27 cellular contexts compared by ENCODE assay signal in the genomic region with DNA sequence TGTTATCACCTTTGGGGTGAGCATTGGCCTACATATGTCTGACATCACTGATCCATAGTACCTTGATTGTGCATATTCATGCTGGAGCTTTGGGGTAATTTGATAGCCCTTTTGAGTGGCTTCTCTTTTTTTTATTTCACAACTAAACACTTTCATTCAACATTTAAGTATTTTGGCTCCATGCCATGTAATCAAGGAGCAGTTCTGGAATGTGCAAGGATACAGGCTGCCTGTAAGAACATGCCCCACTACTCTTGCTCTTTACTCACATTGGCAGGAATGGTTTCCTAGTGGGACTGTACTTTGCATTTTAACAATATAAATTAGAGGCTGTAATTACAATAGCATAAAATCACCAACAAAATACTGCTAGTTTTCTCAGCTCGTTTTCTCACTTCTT.
DNase-seq lines count a peak whose midpoint lies in the region; ATAC-seq and TF ChIP-seq lines count a peak whose summit lies in the region.
"Had no signal": no experiment of that assay in that cellular context is flagged by ENCODE, and none has a peak within 500 bp of the region (broad histone marks: within the 10 kb centered on the region; RNA-seq: fewer than 3 reads in every experiment).

No MANE protein-coding gene starts in this region.

- DNase-seq in DMS153 treated with DMSO at 0.1 percent for 48 hours (lab: John Stamatoyannopoulos, UW; ENCODE audit: unreplicated experiment) (peak; percentile 31), NCI-H1105 treated with DMSO at 0.1 percent for 48 hours (lab: John Stamatoyannopoulos, UW) (peak; percentile 92), SHP77 (lab: John Stamatoyannopoulos, UW) (peak; percentile 50 to 53), left lung (no peak), 8988T (no peak)
- no peak for DNase-seq in stimulated activated naive CD8-positive, alpha-beta T cell treated with anti-CD3 and anti-CD28 coated beads, Interleukin-15, Interleukin-2, amounts not matched to agents 100 U/mL and 50 U/mL, for 24 hours
- DNase-seq in effector CD8-positive, alpha-beta T cell (lab: John Stamatoyannopoulos, UW) = no peak
- DNase-seq: activated CD4-positive, alpha-beta memory T cell treated with anti-CD3 and anti-CD28 coated beads for 36 hours; activated CD8-positive, alpha-beta memory T cell treated with anti-CD3 and anti-CD28 coated beads, Interleukin-2, amount 50 U/mL, for 48 hours; C1 segment of cervical spinal cord; Caco-2; cerebellar nuclear complex; dorsolateral prefrontal cortex; head of caudate nucleus; IMR-90; kidney glomerular epithelial cell; NCI-H1436 treated with DMSO at 0.1 percent for 48 hours; nucleus accumbens; PC-3; stimulated activated CD4-positive, alpha-beta T cell treated with anti-CD3 and anti-CD28 coated beads, Interleukin-2, amount 100 ng/mL, for 48 hours; T-cell had no signal

- H3K4me3 ChIP-seq in left lung = no peak overlapping the region
- H3K4me3 ChIP-seq: dorsolateral prefrontal cortex, SJSA1, smooth muscle cell had no signal

- no peaks in the 10 kb centered on the region for H3K36me3 ChIP-seq in left lung
- H3K36me3 ChIP-seq: SJSA1 had no signal

- no peaks in the 10 kb centered on the region for H3K4me1 ChIP-seq in left lung
- H3K4me1 ChIP-seq: Caco-2, SJSA1 had no signal

- intact Hi-C loops in left lung (cut with DNase I) = no loop called here

- H3K27me3 ChIP-seq in left lung = no peaks in the 10 kb centered on the region
- H3K27me3 ChIP-seq: SJSA1 had no signal

- no peaks in the 10 kb centered on the region for H3K9me3 ChIP-seq in left lung
- H3K9me3 ChIP-seq: Caco-2, SJSA1 had no signal

- peak; percentile 45 for ATAC-seq in left lung
- no peak for ATAC-seq in stimulated activated naive CD8-positive, alpha-beta T cell treated with anti-CD3 and anti-CD28 coated beads, Interleukin-15, Interleukin-2, amounts not matched to agents 100 U/mL and 50 U/mL, for 24 hours
- ATAC-seq in HG02973 (IDR thresholded peaks at IDR 0.05; ENCODE audit: unreplicated experiment) = no peak
- ATAC-seq: activated T-helper 17 cell treated with anti-CD3 and anti-CD28 coated beads, Interleukin-2, amount 50 U/mL, for 72 hours; HCT116; PC-3; stimulated activated memory B cell treated with anti-CD40 and anti-IgM and Interleukin-4, amounts not matched to agents 10 μg/mL and 1 μg/mL and 100 μg/mL, for 72 hours; T-cell had no signal

- no peak for TF ChIP-seq CTCF in left lung (IDR thresholded peaks at IDR 0.05)

- no peak overlapping the region for H3K27ac ChIP-seq in left lung
- H3K27ac ChIP-seq: dorsolateral prefrontal cortex, SJSA1 had no signal

Comparison
In these comparisons a context has a peak if more than half of its experiments do, and no peak if none do; other contexts are left out.
1. DNase-seq: peak in DMS153 treated with DMSO at 0.1 percent for 48 hours (single experiment), NCI-H1105 treated with DMSO at 0.1 percent for 48 hours (single experiment) and SHP77 (2 of 2); none in left lung (0 of 2), 8988T (single experiment), stimulated activated naive CD8-positive, alpha-beta T cell treated with anti-CD3 and anti-CD28 coated beads, Interleukin-15, Interleukin-2, amounts not matched to agents 100 U/mL and 50 U/mL, for 24 hours (single experiment) and effector CD8-positive, alpha-beta T cell (single experiment).